Comparison of ENCODE assay signal across 8 cellular contexts in genomic region chr10:71270301-71270777, GRCh38. TPM values are rescaled to one million over a fixed set of nuclear protein-coding genes. Genes with fewer than 3 reads are reported as not detected.
DNase-seq lines count a peak whose midpoint lies in the region; ATAC-seq, FAIRE-seq and TF ChIP-seq lines count a peak whose summit lies in the region.

No MANE protein-coding gene starts in this region.

- H3K4me1 ChIP-seq in PC-9 (replicated peaks; ENCODE audit: insufficient read depth), result peaks cover 6% of the 10 kb centered on the region
- peaks cover 0 to 17% of the 10 kb centered on the region in 2 donors for H3K4me1 ChIP-seq in kidney (ENCODE audit: control insufficient read depth in 1 of 2, insufficient read depth in 1 of 2, low read depth in 1 of 2, low read length in 2 of 2)

- H3K9me3 Mint-ChIP-seq in stimulated activated naive B cell treated with anti-CD40 and anti-IgM and Interleukin-4, amounts not matched to agents 10 μg/mL and 1 μg/mL and 100 μg/mL, for 72 hours, result no peaks in the 10 kb centered on the region

- no peak overlapping the region for H3K4me3 Mint-ChIP-seq in stimulated activated naive B cell treated with anti-CD40 and anti-IgM and Interleukin-4, amounts not matched to agents 10 μg/mL and 1 μg/mL and 100 μg/mL, for 72 hours

- H3K9ac ChIP-seq in kidney (ENCODE audit: low read length in 2 of 2), result no peak overlapping the region

- H2AFZ ChIP-seq in PC-9, result no peak overlapping the region

- no peaks in the 10 kb centered on the region for H3K9me3 ChIP-seq in PC-9 (ENCODE audit: insufficient read depth, low read depth)
- no peaks in the 10 kb centered on the region for H3K9me3 ChIP-seq in kidney (ENCODE audit: control insufficient read depth in 1 of 2, low read length in 2 of 2)

- H3K27ac ChIP-seq in PC-9, result no peak overlapping the region
- H3K27ac ChIP-seq in kidney (ENCODE audit: low read depth in 2 of 2, low read length in 2 of 2), result no peak overlapping the region

- H3K27me3 ChIP-seq in PC-9 (ENCODE audit: insufficient read depth, low read depth), result no peaks in the 10 kb centered on the region
- H3K27me3 ChIP-seq in bronchial epithelial cell (ENCODE audit: control insufficient read depth, insufficient read depth, low read length), result no peaks in the 10 kb centered on the region

- FAIRE-seq in bronchial epithelial cell (lab: Jason Lieb, UNC), result no peak
- FAIRE-seq in kidney (lab: Jason Lieb, UNC), result no peak

- no peaks in the 10 kb centered on the region for H3K36me3 Mint-ChIP-seq in stimulated activated naive B cell treated with anti-CD40 and anti-IgM and Interleukin-4, amounts not matched to agents 10 μg/mL and 1 μg/mL and 100 μg/mL, for 72 hours

- POLR2A ChIA-PET in PC-9 (lab: Charles Lee; ENCODE audit: unreplicated experiment), result interaction anchor here (0.6 kb wide), 2 partner anchors 58 to 428 kb away, joined by 3 to 5 read pairs; no protein-coding TSS in a partner anchor

- no peaks in the 10 kb centered on the region for H3K79me2 ChIP-seq in PC-9 (ENCODE audit: low read depth)

- H3K4me3 ChIP-seq in PC-9 (no peak overlapping the region), bronchial epithelial cell (ENCODE audit: low read depth, low read length) (no peak overlapping the region), kidney (ENCODE audit: low read length in 2 of 2) (no peak overlapping the region)

- DNase-seq in EH (ENCODE audit: low read depth) (peak; percentile 82), HuH-7.5 (ENCODE audit: low spot score) (peak; percentile 72), PC-9 (peak in 1 of 2 experiments; percentile 56), bronchial epithelial cell (ENCODE audit: low read depth) (peak; percentile 60), kidney (no peak)
- DNase-seq in stimulated activated naive B cell treated with anti-CD40 and anti-IgM and Interleukin-4, amounts not matched to agents 10 μg/mL and 1 μg/mL and 100 μg/mL, for 72 hours, result no peak

- CTCF ChIA-PET in PC-9 (lab: Charles Lee), result interaction anchor here (0.5 to 1.5 kb wide), 11 partner anchors 12 to 1413 kb away, joined by 3 to 16 read pairs (median 4); no protein-coding TSS in a partner anchor

- peak; percentile 82 to 87 for ATAC-seq in stimulated activated naive B cell treated with anti-CD40 and anti-IgM and Interleukin-4, amounts not matched to agents 10 μg/mL and 1 μg/mL and 100 μg/mL, for 72 hours (replicated peaks)
- ATAC-seq in GM18505 (IDR thresholded peaks at IDR 0.05; ENCODE audit: unreplicated experiment), result no peak
- no peak for ATAC-seq in GM21786 (IDR thresholded peaks at IDR 0.05; ENCODE audit: unreplicated experiment)

- TF ChIP-seq CTCF in PC-9 (conservative IDR thresholded peaks at IDR 0.05) (peak; percentile 76), bronchial epithelial cell (IDR thresholded peaks at IDR 0.05; ENCODE audit: insufficient read depth, low read length, severe bottlenecking) (peak; percentile 78), kidney (IDR thresholded peaks at IDR 0.05; ENCODE audit: borderline replicate concordance, extremely low read depth, insufficient read depth) (peak; percentile 63)

- no peak for TF ChIP-seq POLR2A in GM18505 (IDR thresholded peaks at IDR 0.05; ENCODE audit: borderline replicate concordance, extremely low read depth, insufficient read depth, insufficient read length)

- H3K27me3 Mint-ChIP-seq in stimulated activated naive B cell treated with anti-CD40 and anti-IgM and Interleukin-4, amounts not matched to agents 10 μg/mL and 1 μg/mL and 100 μg/mL, for 72 hours, result peaks cover 10 to 17% of the 10 kb centered on the region in 2 donors

- no peaks in the 10 kb centered on the region for H4K20me1 ChIP-seq in PC-9 (ENCODE audit: insufficient read depth)

- no peak overlapping the region for H3K4me2 ChIP-seq in PC-9

- H3K36me3 ChIP-seq in PC-9 (ENCODE audit: low read depth) (no peaks in the 10 kb centered on the region), bronchial epithelial cell (ENCODE audit: control insufficient read depth, insufficient read depth, low read length) (peaks cover 3% of the 10 kb centered on the region), kidney (ENCODE audit: control insufficient read depth in 1 of 2, insufficient read depth in 2 of 2, low read length in 2 of 2) (no peaks in the 10 kb centered on the region)

- no peaks in the 10 kb centered on the region for H3K9me2 ChIP-seq in PC-9 (ENCODE audit: insufficient read depth)

- peaks cover 0 to 3% of the 10 kb centered on the region in 2 donors for H3K4me1 Mint-ChIP-seq in stimulated activated naive B cell treated with anti-CD40 and anti-IgM and Interleukin-4, amounts not matched to agents 10 μg/mL and 1 μg/mL and 100 μg/mL, for 72 hours

- H3F3A ChIP-seq in PC-9 (ENCODE audit: insufficient read depth, low read depth), result 0 out of 2 replicates have a peak, but pooled peaks cover 5% of the 10 kb centered on the region

- intact Hi-C loops in PC-9 (cut with micrococcal nuclease; ENCODE audit: unreplicated experiment) (loop anchor here (1.0 to 5.0 kb wide), 3 partner anchors 57 to 368 kb away; no protein-coding TSS in a partner anchor), kidney (cut with DNase I) (no loop called here)

- H3K27ac Mint-ChIP-seq in stimulated activated naive B cell treated with anti-CD40 and anti-IgM and Interleukin-4, amounts not matched to agents 10 μg/mL and 1 μg/mL and 100 μg/mL, for 72 hours, result no peak overlapping the region

- BruUV-seq in PC-9 (replicated peaks; lab: Mats Ljungman, UMichigan), result no TSS peak

RNA-seq across cellular contexts. Expression of gene SLC29A3, which starts 48.7 kb away (rescaled TPM):
- total RNA-seq in PC-9 (2021), result 24.1 and 35.7 TPM in 2 replicates
- 0.53 and 0.77 TPM in 2 replicates for total RNA-seq in bronchial epithelial cell
- total RNA-seq in kidney, result 5.3 TPM
- polyA plus RNA-seq in kidney (ENCODE audit: insufficient read depth, low read depth, low replicate concordance), result 5.7 TPM

RNA-seq across cellular contexts. Expression of gene UNC5B, which starts 58.0 kb away (rescaled TPM):
- total RNA-seq in PC-9 (2021) (1.7 and 2.7 TPM in 2 replicates), bronchial epithelial cell (36.6 and 62.5 TPM in 2 replicates), kidney (22.6 TPM)
- 5.5 TPM for polyA plus RNA-seq in kidney (ENCODE audit: insufficient read depth, low read depth, low replicate concordance)

Comparison
In these comparisons a context has a peak if more than half of its experiments do, and no peak if none do; other contexts are left out.
1. DNase-seq: peak in EH (single experiment), HuH-7.5 (single experiment) and bronchial epithelial cell (single experiment); none in kidney (single experiment) and stimulated activated naive B cell treated with anti-CD40 and anti-IgM and Interleukin-4, amounts not matched to agents 10 μg/mL and 1 μg/mL and 100 μg/mL, for 72 hours (single experiment).
2. ATAC-seq: peak in stimulated activated naive B cell treated with anti-CD40 and anti-IgM and Interleukin-4, amounts not matched to agents 10 μg/mL and 1 μg/mL and 100 μg/mL, for 72 hours (2 of 2); none in GM18505 (single experiment) and GM21786 (single experiment).
3. Peak in every context shown above with its lines, with median percentiles within 50 percentile points of each other: CTCF ChIP-seq.